Comparison of ENCODE assay signal across 22 cellular contexts in the genomic region with DNA sequence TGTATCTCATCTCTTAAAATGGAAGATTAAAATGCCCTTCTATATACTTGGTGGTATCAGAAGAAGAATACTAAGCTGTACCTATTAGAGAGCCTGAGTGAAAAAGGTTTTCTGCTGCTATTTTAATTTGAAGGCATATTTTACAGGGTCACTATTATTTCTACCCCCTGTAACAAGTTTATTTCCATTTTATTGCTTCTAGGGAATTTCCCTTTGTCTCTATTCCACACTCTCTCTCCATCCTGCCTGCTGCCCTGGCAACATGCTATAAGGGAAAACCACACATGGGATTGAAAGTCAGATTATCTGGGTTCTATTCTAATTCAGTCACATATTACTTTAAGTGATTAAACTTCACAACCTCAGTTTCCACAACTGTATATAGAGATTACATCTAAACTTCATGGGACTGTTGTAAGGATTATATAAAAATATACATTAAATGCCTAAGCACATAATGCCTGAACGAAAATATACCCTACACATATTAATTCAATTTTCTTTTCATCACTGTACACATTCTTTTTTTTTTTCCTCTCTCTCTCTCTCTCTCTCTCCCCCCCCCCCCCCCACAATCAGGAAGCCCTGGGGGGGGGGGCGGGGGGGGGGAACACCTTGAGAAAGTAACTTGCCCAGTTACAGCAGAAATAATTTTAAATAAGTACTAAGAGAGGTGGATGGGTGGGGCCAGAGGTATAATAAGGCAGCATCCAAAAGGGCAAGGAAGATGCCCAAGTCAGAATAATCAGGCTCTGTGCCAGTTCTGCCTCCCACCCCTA. TPM values are rescaled to one million over a fixed set of nuclear protein-coding genes. Genes with fewer than 3 reads are reported as not detected.
DNase-seq lines count a peak whose midpoint lies in the region; ATAC-seq and TF ChIP-seq lines count a peak whose summit lies in the region.
"Had no signal": no experiment of that assay in that cellular context is flagged by ENCODE, and none has a peak within 500 bp of the region (broad histone marks: within the 10 kb centered on the region; RNA-seq: fewer than 3 reads in every experiment).

No MANE protein-coding gene starts in this region.

- no peaks in the 10 kb centered on the region for H3K36me3 ChIP-seq in CD4-positive, alpha-beta memory T cell (ENCODE audit: insufficient read depth, low read length)
- H3K36me3 ChIP-seq in RWPE2 (ENCODE audit: low read depth): no peaks in the 10 kb centered on the region
- H3K36me3 ChIP-seq in colonic mucosa: no peaks in the 10 kb centered on the region
- no peaks in the 10 kb centered on the region for H3K36me3 ChIP-seq in mucosa of descending colon (ENCODE audit: low read depth)
- H3K36me3 ChIP-seq: HAP-1, heart right ventricle, suprapubic skin had no signal

- H3K9ac ChIP-seq in colonic mucosa (ENCODE audit: low read depth in 2 of 2, low read length in 2 of 2): no peak overlapping the region
- H3K9ac ChIP-seq: KMS-11 had no signal

- H3K36me3 Mint-ChIP-seq in CD4-positive, alpha-beta memory T cell: peaks cover 0 to 4% of the 10 kb centered on the region in 2 donors
- no peaks in the 10 kb centered on the region for H3K36me3 Mint-ChIP-seq in nephron (ENCODE audit: low read depth)
- H3K36me3 Mint-ChIP-seq: activated naive CD8-positive, alpha-beta T cell treated with anti-CD3 and anti-CD28 coated beads for 36 hours; CD8-positive, alpha-beta T cell had no signal

- H3K27ac ChIP-seq in CD4-positive, alpha-beta memory T cell (ENCODE audit: low read depth, low read length): no peak overlapping the region
- peak overlapping the region; percentile 56 for H3K27ac ChIP-seq in RWPE2 (ENCODE audit: poor library complexity, severe bottlenecking)
- no peak overlapping the region for H3K27ac ChIP-seq in colonic mucosa
- H3K27ac ChIP-seq: heart right ventricle, KMS-11, psoas muscle, suprapubic skin had no signal

- TF ChIP-seq CTCF in RWPE2 (IDR thresholded peaks at IDR 0.05; ENCODE audit: poor library complexity, severe bottlenecking): no peak
- TF ChIP-seq CTCF in colonic mucosa (IDR thresholded peaks at IDR 0.05): no peak
- TF ChIP-seq CTCF in nephron (IDR thresholded peaks at IDR 0.05; ENCODE audit: unreplicated experiment in 3 of 3): no peak
- no peak for TF ChIP-seq CTCF in mucosa of descending colon (IDR thresholded peaks at IDR 0.05)

- POLR2A ChIA-PET in CD4-positive, alpha-beta memory T cell (lab: Charles Lee; ENCODE audit: partially characterized antibody): interaction anchor here (3.5 to 5.3 kb wide), 2 partner anchors 14 to 17 kb away, joined by 44 to 49 read pairs; no protein-coding TSS in a partner anchor

- H3K9me3 ChIP-seq in CD4-positive, alpha-beta memory T cell (ENCODE audit: control insufficient read depth in 1 of 2, low read length in 2 of 2): no peaks in the 10 kb centered on the region
- H3K9me3 ChIP-seq in RWPE2 (ENCODE audit: severe bottlenecking) (no peaks in the 10 kb centered on the region), colonic mucosa (no peaks in the 10 kb centered on the region), mucosa of descending colon (no peaks in the 10 kb centered on the region)
- H3K9me3 ChIP-seq: HAP-1, heart right ventricle, psoas muscle, suprapubic skin had no signal

- peak overlapping the region in 4 of 8 donors; percentile 2 to 51 (median 39) for H3K4me3 Mint-ChIP-seq in CD4-positive, alpha-beta memory T cell
- H3K4me3 Mint-ChIP-seq in nephron: no peak overlapping the region
- H3K4me3 Mint-ChIP-seq: activated CD4-positive, alpha-beta T cell treated with anti-CD3 and anti-CD28 coated beads for 36 hours; activated naive CD8-positive, alpha-beta T cell treated with anti-CD3 and anti-CD28 coated beads for 36 hours; CD8-positive, alpha-beta T cell had no signal

- no peaks in the 10 kb centered on the region for H3K27me3 Mint-ChIP-seq in CD4-positive, alpha-beta memory T cell
- no peaks in the 10 kb centered on the region for H3K27me3 Mint-ChIP-seq in nephron (ENCODE audit: low read depth)
- H3K27me3 Mint-ChIP-seq: activated CD4-positive, alpha-beta T cell treated with anti-CD3 and anti-CD28 coated beads for 36 hours; activated naive CD8-positive, alpha-beta T cell treated with anti-CD3 and anti-CD28 coated beads for 36 hours had no signal

- no peak overlapping the region for H3K4me3 ChIP-seq in CD4-positive, alpha-beta memory T cell (ENCODE audit: low read length in 2 of 2)
- H3K4me3 ChIP-seq in RWPE2 (ENCODE audit: severe bottlenecking) (no peak overlapping the region), colonic mucosa (no peak overlapping the region), mucosa of descending colon (no peak overlapping the region)
- H3K4me3 ChIP-seq: GM12878, HAP-1, heart right ventricle, psoas muscle, suprapubic skin had no signal

- H3K9me3 Mint-ChIP-seq in CD4-positive, alpha-beta memory T cell: no peaks in the 10 kb centered on the region
- H3K9me3 Mint-ChIP-seq in nephron: no peaks in the 10 kb centered on the region
- H3K9me3 Mint-ChIP-seq: activated naive CD8-positive, alpha-beta T cell treated with anti-CD3 and anti-CD28 coated beads for 36 hours; CD8-positive, alpha-beta T cell had no signal

- intact Hi-C loops in CD4-positive, alpha-beta memory T cell (cut with micrococcal nuclease): no loop called here
- intact Hi-C loops in colonic mucosa (cut with DNase I) (no loop called here), mucosa of descending colon (cut with DNase I, micrococcal nuclease) (no loop called here)

- H3K4me1 Mint-ChIP-seq in CD4-positive, alpha-beta memory T cell: peaks cover 40 to 84% (median 63%) of the 10 kb centered on the region in 4 donors
- H3K4me1 Mint-ChIP-seq in nephron: peaks cover 42% of the 10 kb centered on the region

- peaks cover 88% of the 10 kb centered on the region for H3K4me1 ChIP-seq in CD4-positive, alpha-beta memory T cell (ENCODE audit: insufficient read depth, low read length)
- peaks cover 28% of the 10 kb centered on the region for H3K4me1 ChIP-seq in RWPE2 (ENCODE audit: insufficient read depth, poor library complexity, severe bottlenecking)
- no peaks in the 10 kb centered on the region for H3K4me1 ChIP-seq in colonic mucosa
- peaks cover 37% of the 10 kb centered on the region for H3K4me1 ChIP-seq in mucosa of descending colon (ENCODE audit: low read depth)

- no peak for DNase-seq in CD4-positive, alpha-beta memory T cell
- DNase-seq in RWPE2 (ENCODE audit: low spot score): no peak
- DNase-seq in colonic mucosa: peak; percentile 9
- no peak for DNase-seq in mucosa of descending colon
- DNase-seq in SKM-1 (lab: John Stamatoyannopoulos, UW; ENCODE audit: unreplicated experiment): no peak
- DNase-seq: activated CD4-positive, alpha-beta T cell treated with anti-CD3 and anti-CD28 coated beads for 36 hours; activated CD8-positive, alpha-beta memory T cell treated with anti-CD3 and anti-CD28 coated beads, Interleukin-2, amount 50 U/mL, for 4 hours; activated naive CD8-positive, alpha-beta T cell treated with anti-CD3 and anti-CD28 coated beads for 36 hours; CD8-positive, alpha-beta T cell; heart right ventricle; midbrain; NCI-H1694; NCI-H526 treated with DMSO at 0.1 percent for 48 hours; psoas muscle; SW 1271 had no signal

- CTCF ChIA-PET in CD4-positive, alpha-beta memory T cell (lab: Charles Lee; ENCODE audit: partially characterized antibody): interaction anchor here (4.0 to 10.0 kb wide), 3 partner anchors 16 to 67 kb away, joined by 41 to 74 read pairs (median 62); no protein-coding TSS in a partner anchor

- peak overlapping the region; percentile 9 to 82 (median 70) for H3K27ac Mint-ChIP-seq in CD4-positive, alpha-beta memory T cell
- H3K27ac Mint-ChIP-seq in nephron: peak overlapping the region in 2 of 3 experiments; percentile 10 to 31
- H3K27ac Mint-ChIP-seq: activated CD4-positive, alpha-beta T cell treated with anti-CD3 and anti-CD28 coated beads for 36 hours; activated naive CD8-positive, alpha-beta T cell treated with anti-CD3 and anti-CD28 coated beads for 36 hours had no signal

- H3K27me3 ChIP-seq in CD4-positive, alpha-beta memory T cell (ENCODE audit: insufficient read depth, low read length): no peaks in the 10 kb centered on the region
- H3K27me3 ChIP-seq in RWPE2 (ENCODE audit: insufficient read depth, poor library complexity, severe bottlenecking) (no peaks in the 10 kb centered on the region), colonic mucosa (no peaks in the 10 kb centered on the region)
- H3K27me3 ChIP-seq: heart right ventricle, suprapubic skin had no signal

- ATAC-seq in RWPE2 (ENCODE audit: low read depth): no peak
- ATAC-seq in mucosa of descending colon: no peak
- ATAC-seq in HG02852 (IDR thresholded peaks at IDR 0.05; ENCODE audit: unreplicated experiment): no peak
- ATAC-seq: activated CD4-positive, alpha-beta T cell treated with anti-CD3 and anti-CD28 coated beads for 36 hours; CD8-positive, alpha-beta T cell; GM12878; heart right ventricle; left lobe of liver; psoas muscle had no signal

RNA-seq across cellular contexts. Expression of gene LUZP1, which starts 51.5 kb away (rescaled TPM):
- total RNA-seq in CD4-positive, alpha-beta memory T cell: 10 to 100 TPM; 24.7 to 27.9 TPM
- polyA plus RNA-seq in CD4-positive, alpha-beta memory T cell: 10 to 100 TPM; 11.6 to 39.3 TPM
- 10 to 100 TPM; 42.4 to 50.4 TPM for total RNA-seq in colonic mucosa
- 10 to 100 TPM; 48.4 to 57.7 (median 52.0) TPM for total RNA-seq in mucosa of descending colon
